In genomic region chr21:30710499-30710898, GRCh38 we compare ENCODE assay signal across 27 cellular contexts. TPM values are rescaled to one million over a fixed set of nuclear protein-coding genes. Genes with fewer than 3 reads are reported as not detected.
DNase-seq lines count a peak whose midpoint lies in the region; ATAC-seq lines count a peak whose summit lies in the region.
"Had no signal": no experiment of that assay in that cellular context is flagged by ENCODE, and none has a peak within 500 bp of the region (broad histone marks: within the 10 kb centered on the region; RNA-seq: fewer than 3 reads in every experiment).

No MANE protein-coding gene starts in this region.

- no peaks in the 10 kb centered on the region for H3K27me3 Mint-ChIP-seq in activated naive CD8-positive, alpha-beta T cell
- H3K27me3 Mint-ChIP-seq: activated naive CD8-positive, alpha-beta T cell treated with anti-CD3 and anti-CD28 coated beads, Interleukin-2, amount 10 ng/mL, durations not matched to agents 7 days and 5 days; B cell; IgD-negative memory B cell had no signal

- no peak for ATAC-seq in HG02763 (IDR thresholded peaks at IDR 0.05; ENCODE audit: unreplicated experiment)
- ATAC-seq: left ventricle myocardium superior, sciatic nerve had no signal

- H3K27ac Mint-ChIP-seq in activated naive CD8-positive, alpha-beta T cell = peak overlapping the region; percentile 99
- H3K27ac Mint-ChIP-seq: activated naive CD8-positive, alpha-beta T cell treated with anti-CD3 and anti-CD28 coated beads, Interleukin-2, amount 10 ng/mL, durations not matched to agents 7 days and 5 days; B cell; brain; IgD-negative memory B cell had no signal

- H3K36me3 Mint-ChIP-seq in activated naive CD8-positive, alpha-beta T cell = peaks cover 3% of the 10 kb centered on the region
- H3K36me3 Mint-ChIP-seq: activated naive CD8-positive, alpha-beta T cell treated with anti-CD3 and anti-CD28 coated beads, Interleukin-2, amount 10 ng/mL, durations not matched to agents 7 days and 5 days; brain; IgD-negative memory B cell had no signal

- peaks cover 12% of the 10 kb centered on the region for H3K4me1 Mint-ChIP-seq in activated naive CD8-positive, alpha-beta T cell (ENCODE audit: low read depth)
- H3K4me1 Mint-ChIP-seq: activated naive CD8-positive, alpha-beta T cell treated with anti-CD3 and anti-CD28 coated beads, Interleukin-2, amount 10 ng/mL, durations not matched to agents 7 days and 5 days; B cell; brain; IgD-negative memory B cell; neural crest cell had no signal

- peaks cover 14% of the 10 kb centered on the region for H3K9me3 Mint-ChIP-seq in activated naive CD8-positive, alpha-beta T cell (ENCODE audit: low read depth)

- H3K4me3 Mint-ChIP-seq in activated naive CD8-positive, alpha-beta T cell = peak overlapping the region; percentile 56
- H3K4me3 Mint-ChIP-seq: activated naive CD8-positive, alpha-beta T cell treated with anti-CD3 and anti-CD28 coated beads, Interleukin-2, amount 10 ng/mL, durations not matched to agents 7 days and 5 days; B cell; brain; IgD-negative memory B cell; neural crest cell had no signal

- no peak overlapping the region for H3K27ac ChIP-seq in substantia nigra (ENCODE audit: low read depth, low read length, poor library complexity, severe bottlenecking)
- H3K27ac ChIP-seq: colonic mucosa, upper lobe of left lung had no signal

- peak; percentile 47 for DNase-seq in activated CD4-positive, alpha-beta T cell treated with anti-CD3 and anti-CD28 coated beads for 48 hours
- DNase-seq in activated CD4-positive, alpha-beta T cell treated with anti-CD3 and anti-CD28 coated beads, Interleukin-2, amount 50 U/mL, for 1 hour = no peak
- DNase-seq in RPMI7951 (ENCODE audit: low read depth) (peak; percentile 33), substantia nigra (lab: John Stamatoyannopoulos, UW) (no peak), NCI-H1092 treated with DMSO at 0.1 percent for 48 hours (lab: John Stamatoyannopoulos, UW) (no peak)
- DNase-seq in stimulated activated CD4-positive, alpha-beta T cell treated with anti-CD3 and anti-CD28 coated beads, TNF-alpha, amount 100 ng/mL, for 24 hours (ENCODE audit: low read depth in 3 of 3) = peak in 2 of 3 experiments; percentile 7 to 40
- DNase-seq: activated naive CD8-positive, alpha-beta T cell treated with anti-CD3 and anti-CD28 coated beads, Interleukin-2, amount 10 ng/mL, durations not matched to agents 7 days and 5 days; colonic mucosa; DMS79; glutamatergic neuron; GOT3; left ventricle myocardium superior; NCI-H2171 treated with DMSO at 0.1 percent for 48 hours; NCI-H526 treated with DMSO at 0.1 percent for 48 hours; posterior cingulate gyrus; SHP77; T-helper 1 cell; upper lobe of left lung had no signal

RNA-seq across cellular contexts. Expression of gene KRTAP21-3, which starts 8.1 kb away (rescaled TPM):
- not detected in 2 replicates for total RNA-seq in RPMI7951 (2014; rRNA removed; shearing (Covaris generic))
- total RNA-seq: A172; activated naive CD8-positive, alpha-beta T cell treated with anti-CD3 and anti-CD28 coated beads, Interleukin-2, amount 10 ng/mL, durations not matched to agents 7 days and 5 days; B cell; colonic mucosa; left ventricle myocardium superior; mononuclear cell; neural crest cell; sciatic nerve; upper lobe of left lung had no signal

RNA-seq across cellular contexts. Expression of gene KRTAP21-2, which starts 36.6 kb away (rescaled TPM):
- total RNA-seq in RPMI7951 (2014; rRNA removed; shearing (Covaris generic)) = not detected in 2 replicates
- total RNA-seq: A172; activated naive CD8-positive, alpha-beta T cell treated with anti-CD3 and anti-CD28 coated beads, Interleukin-2, amount 10 ng/mL, durations not matched to agents 7 days and 5 days; B cell; colonic mucosa; left ventricle myocardium superior; mononuclear cell; neural crest cell; sciatic nerve; upper lobe of left lung had no signal

RNA-seq across cellular contexts. Expression of gene KRTAP21-1, which starts 44.7 kb away (rescaled TPM):
- not detected in 2 replicates for total RNA-seq in RPMI7951 (2014; rRNA removed; shearing (Covaris generic))
- total RNA-seq: A172; activated naive CD8-positive, alpha-beta T cell treated with anti-CD3 and anti-CD28 coated beads, Interleukin-2, amount 10 ng/mL, durations not matched to agents 7 days and 5 days; B cell; colonic mucosa; left ventricle myocardium superior; mononuclear cell; neural crest cell; sciatic nerve; upper lobe of left lung had no signal

Comparison
In these comparisons a context has a peak if more than half of its experiments do, and no peak if none do; other contexts are left out.
1. DNase-seq: peak in activated CD4-positive, alpha-beta T cell treated with anti-CD3 and anti-CD28 coated beads for 48 hours (single experiment), RPMI7951 (single experiment) and stimulated activated CD4-positive, alpha-beta T cell treated with anti-CD3 and anti-CD28 coated beads, TNF-alpha, amount 100 ng/mL, for 24 hours (2 of 3); none in activated CD4-positive, alpha-beta T cell treated with anti-CD3 and anti-CD28 coated beads, Interleukin-2, amount 50 U/mL, for 1 hour (single experiment), substantia nigra (0 of 49) and NCI-H1092 treated with DMSO at 0.1 percent for 48 hours (single experiment).